Comparison of ENCODE assay signal across 1 cellular context in genomic region chr14:78074546-78074945, GRCh38.
TF ChIP-seq lines count a peak whose summit lies in the region.

No MANE protein-coding gene starts in this region.

TF ChIP-seq in GM23338, 12 proteins besides CTCF, POLR2A, EP300 and RAD21 (continued from another document):
- TF ChIP-seq, protein P1, sequence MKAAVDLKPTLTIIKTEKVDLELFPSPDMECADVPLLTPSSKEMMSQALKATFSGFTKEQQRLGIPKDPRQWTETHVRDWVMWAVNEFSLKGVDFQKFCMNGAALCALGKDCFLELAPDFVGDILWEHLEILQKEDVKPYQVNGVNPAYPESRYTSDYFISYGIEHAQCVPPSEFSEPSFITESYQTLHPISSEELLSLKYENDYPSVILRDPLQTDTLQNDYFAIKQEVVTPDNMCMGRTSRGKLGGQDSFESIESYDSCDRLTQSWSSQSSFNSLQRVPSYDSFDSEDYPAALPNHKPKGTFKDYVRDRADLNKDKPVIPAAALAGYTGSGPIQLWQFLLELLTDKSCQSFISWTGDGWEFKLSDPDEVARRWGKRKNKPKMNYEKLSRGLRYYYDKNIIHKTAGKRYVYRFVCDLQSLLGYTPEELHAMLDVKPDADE (IDR thresholded peaks at IDR 0.05): no peak
- no peak for TF ChIP-seq JUNB (IDR thresholded peaks at IDR 0.05; ENCODE audit: unreplicated experiment)
- TF ChIP-seq NANOG (IDR thresholded peaks at IDR 0.05; ENCODE audit: borderline replicate concordance): no peak
- TF ChIP-seq EZH2 (IDR thresholded peaks at IDR 0.05; ENCODE audit: low read depth, unreplicated experiment): no peak
- TF ChIP-seq ZNF114 (CRISPR knock-in tag; IDR thresholded peaks at IDR 0.05): no peak
- TF ChIP-seq, protein P2, sequence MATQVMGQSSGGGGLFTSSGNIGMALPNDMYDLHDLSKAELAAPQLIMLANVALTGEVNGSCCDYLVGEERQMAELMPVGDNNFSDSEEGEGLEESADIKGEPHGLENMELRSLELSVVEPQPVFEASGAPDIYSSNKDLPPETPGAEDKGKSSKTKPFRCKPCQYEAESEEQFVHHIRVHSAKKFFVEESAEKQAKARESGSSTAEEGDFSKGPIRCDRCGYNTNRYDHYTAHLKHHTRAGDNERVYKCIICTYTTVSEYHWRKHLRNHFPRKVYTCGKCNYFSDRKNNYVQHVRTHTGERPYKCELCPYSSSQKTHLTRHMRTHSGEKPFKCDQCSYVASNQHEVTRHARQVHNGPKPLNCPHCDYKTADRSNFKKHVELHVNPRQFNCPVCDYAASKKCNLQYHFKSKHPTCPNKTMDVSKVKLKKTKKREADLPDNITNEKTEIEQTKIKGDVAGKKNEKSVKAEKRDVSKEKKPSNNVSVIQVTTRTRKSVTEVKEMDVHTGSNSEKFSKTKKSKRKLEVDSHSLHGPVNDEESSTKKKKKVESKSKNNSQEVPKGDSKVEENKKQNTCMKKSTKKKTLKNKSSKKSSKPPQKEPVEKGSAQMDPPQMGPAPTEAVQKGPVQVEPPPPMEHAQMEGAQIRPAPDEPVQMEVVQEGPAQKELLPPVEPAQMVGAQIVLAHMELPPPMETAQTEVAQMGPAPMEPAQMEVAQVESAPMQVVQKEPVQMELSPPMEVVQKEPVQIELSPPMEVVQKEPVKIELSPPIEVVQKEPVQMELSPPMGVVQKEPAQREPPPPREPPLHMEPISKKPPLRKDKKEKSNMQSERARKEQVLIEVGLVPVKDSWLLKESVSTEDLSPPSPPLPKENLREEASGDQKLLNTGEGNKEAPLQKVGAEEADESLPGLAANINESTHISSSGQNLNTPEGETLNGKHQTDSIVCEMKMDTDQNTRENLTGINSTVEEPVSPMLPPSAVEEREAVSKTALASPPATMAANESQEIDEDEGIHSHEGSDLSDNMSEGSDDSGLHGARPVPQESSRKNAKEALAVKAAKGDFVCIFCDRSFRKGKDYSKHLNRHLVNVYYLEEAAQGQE (IDR thresholded peaks at IDR 0.05; ENCODE audit: unreplicated experiment): no peak
